ENCODE assay signal across 23 cellular contexts in genomic region chr10:51297438-51297837, GRCh38.
A peak's percentile ranks its signal among the peaks of the same experiment; 100 is the strongest.
DNase-seq lines count a peak whose midpoint lies in the region; ATAC-seq and TF ChIP-seq lines count a peak whose summit lies in the region.
"Had no signal": no experiment of that assay in that cellular context is flagged by ENCODE, and none has a peak within 500 bp of the region (broad histone marks: within the 10 kb centered on the region; RNA-seq: fewer than 3 reads in every experiment).

No MANE protein-coding gene starts in this region.

- no peak overlapping the region for H3K4me3 ChIP-seq in choroid plexus epithelial cell (ENCODE audit: low read depth, low read length)
- no peak overlapping the region for H3K4me3 ChIP-seq in brain microvascular endothelial cell (ENCODE audit: low read depth, low read length)
- H3K4me3 ChIP-seq: adrenal gland; BLaER1 treated with 17β-estradiol and CSF1 and Interleukin-3, amounts not matched to agents 10 nM and 100 nM; upper lobe of left lung had no signal

- no peaks in the 10 kb centered on the region for H3K27me3 ChIP-seq in brain microvascular endothelial cell (replicated peaks)
- H3K27me3 ChIP-seq: adrenal gland; BLaER1 treated with 17β-estradiol and CSF1 and Interleukin-3, amounts not matched to agents 10 nM and 100 nM; upper lobe of left lung had no signal

- intact Hi-C loops in posterior cingulate gyrus (cut with DNase I): no loop called here

- DNase-seq in AG20443 (ENCODE audit: low spot score) (peak; percentile 27), NCI-H226 (peak; percentile 7), choroid plexus epithelial cell (ENCODE audit: low read depth) (peak; percentile 57), iris pigment epithelial cell (ENCODE audit: low read depth) (peak; percentile 37), Kasumi-1 (lab: John Stamatoyannopoulos, UW) (no peak), posterior cingulate gyrus (no peak), brain microvascular endothelial cell (no peak)
- DNase-seq: activated CD8-positive, alpha-beta memory T cell treated with anti-CD3 and anti-CD28 coated beads for 24 hours; activated T-cell treated with anti-CD3 and anti-CD28 coated beads, Interleukin-2, amount 50 U/mL, for 24 hours; adrenal gland; DND-41; Karpas-422; left cardiac atrium; NCI-H1048; NCI-H1930; NCI-H2227 treated with DMSO at 0.1 percent for 48 hours; NCI-H774; nucleus accumbens; Right ventricle myocardium superior; upper lobe of left lung had no signal

- H3K27ac ChIP-seq in brain microvascular endothelial cell: no peak overlapping the region
- H3K27ac ChIP-seq: adrenal gland; BLaER1 treated with 17β-estradiol and CSF1 and Interleukin-3, amounts not matched to agents 10 nM and 100 nM; upper lobe of left lung had no signal

- no peaks in the 10 kb centered on the region for H3K36me3 ChIP-seq in brain microvascular endothelial cell (replicated peaks)
- H3K36me3 ChIP-seq: adrenal gland; BLaER1 treated with 17β-estradiol and CSF1 and Interleukin-3, amounts not matched to agents 10 nM and 100 nM; upper lobe of left lung had no signal

- in situ Hi-C loops in brain microvascular endothelial cell (cut with HindIII; ENCODE audit: low pct_ligation_motif_present, low sequenced_read_pairs): no loop called here

- TF ChIP-seq CTCF in choroid plexus epithelial cell (conservative IDR thresholded peaks at IDR 0.05; ENCODE audit: low read depth, low read length): no peak
- TF ChIP-seq CTCF in brain microvascular endothelial cell (IDR thresholded peaks at IDR 0.05; ENCODE audit: low read depth, low read length, missing control alignments): no peak

- no peak for ATAC-seq in HG03095 (IDR thresholded peaks at IDR 0.05; ENCODE audit: unreplicated experiment)
- ATAC-seq: HCT116, left cardiac atrium had no signal

Comparison
In these comparisons a context has a peak if more than half of its experiments do, and no peak if none do; other contexts are left out.
1. DNase-seq: peak in AG20443 (single experiment), NCI-H226 (single experiment), choroid plexus epithelial cell (single experiment) and iris pigment epithelial cell (single experiment); none in Kasumi-1 (0 of 2), posterior cingulate gyrus (0 of 10) and brain microvascular endothelial cell (single experiment).